Comparison of ENCODE assay signal across 8 cellular contexts in genomic region chr13:75695908-75696307, GRCh38. TPM values are rescaled to one million over a fixed set of nuclear protein-coding genes. Genes with fewer than 3 reads are reported as not detected.
DNase-seq lines count a peak whose midpoint lies in the region; ATAC-seq, FAIRE-seq and TF ChIP-seq lines count a peak whose summit lies in the region.
"Not testable (repeated sequence)": the region's sequence is repeated elsewhere in the genome, so short reads cannot be mapped to it uniquely, and the experiment has no call there.

No MANE protein-coding gene starts in this region.

- not testable (repeated sequence) for H3K4me3 ChIP-seq in A549
- peak overlapping the region in 1 of 8 donors; percentile 27 for H3K4me3 ChIP-seq in spleen

- DNase-seq in A549 (ENCODE audit: low read depth in 1 of 2, low spot score in 1 of 2): peak in 1 of 2 experiments; percentile 67
- peak; percentile 46 for DNase-seq in NCI-H69 (lab: John Stamatoyannopoulos, UW)
- peak; percentile 82 for DNase-seq in activated CD4-positive, alpha-beta T cell treated with anti-CD3 and anti-CD28 coated beads for 48 hours
- DNase-seq in caudate nucleus (lab: John Stamatoyannopoulos, UW): peak in 58 of 61 donors; percentile 2 to 88 (median 46)
- peak; percentile 96 for DNase-seq in inferior parietal cortex (ENCODE audit: extremely low spot score)
- peak; percentile 87 for DNase-seq in spleen

- not testable (repeated sequence) for TF ChIP-seq POLR2A in A549 (IDR thresholded peaks at IDR 0.05; ENCODE audit: low read length); spleen (IDR thresholded peaks at IDR 0.05)

- H3K9me3 ChIP-seq in A549, spleen: not testable (repeated sequence)

- intact Hi-C loops in spleen (cut with DNase I; ENCODE audit: low total_unique reads): loop anchor here (5.0 to 10.0 kb wide), 2 partner anchors 179 to 776 kb away; no protein-coding TSS in a partner anchor

- peak; percentile 71 for TF ChIP-seq CTCF in A549 (IDR thresholded peaks at IDR 0.05)
- TF ChIP-seq CTCF in spleen (IDR thresholded peaks at IDR 0.05 in 8 of 11, conservative IDR thresholded peaks at IDR 0.05 in 3 of 11): peak; percentile 83 to 94 (median 91)

- H3K27ac ChIP-seq in A549: peak overlapping the region; percentile 53 to 61; a peak in 4 of 6 replicates
- H3K27ac ChIP-seq in caudate nucleus (ENCODE audit: low read depth, low read length); spleen: not testable (repeated sequence)

- peak; percentile 48 to 78; a peak in 3 of 6 replicates for ATAC-seq in A549
- ATAC-seq in GM18517 (IDR thresholded peaks at IDR 0.05; ENCODE audit: unreplicated experiment): peak; percentile 67
- ATAC-seq in HG03439 (IDR thresholded peaks at IDR 0.05; ENCODE audit: unreplicated experiment): peak; percentile 68

- peaks cover 18% of the 10 kb centered on the region for H3K4me1 ChIP-seq in A549
- H3K4me1 ChIP-seq in spleen: not testable (repeated sequence)

- peak; percentile 84 to 85 for TF ChIP-seq RAD21 in A549 (conservative IDR thresholded peaks at IDR 0.05 in 1 of 2, IDR thresholded peaks at IDR 0.05 in 1 of 2)

- 29% methylated on average over 8 of the region's 8 CpGs for WGBS in A549 (ENCODE audit: missing lambda C conversion rate)
- WGBS in spleen, 5 donors: 23 to 36% (median 28%) methylated on average over 8 of the region's 8 CpGs

- FAIRE-seq in A549 (lab: Jason Lieb, UNC): not testable (repeated sequence)

- CTCF ChIA-PET in A549 (lab: Yijun Ruan, JAX): interaction anchor here (0.5 to 5.0 kb wide), 56 partner anchors 10 to 1293 kb away, joined by 3 to 51 read pairs (median 5); no protein-coding TSS in a partner anchor

- TF ChIP-seq EP300 in A549 (IDR thresholded peaks at IDR 0.05): not testable (repeated sequence)

- H3K4me2 ChIP-seq in A549: peak overlapping the region; percentile 55

- H3K36me3 ChIP-seq in spleen: not testable (repeated sequence)

- POLR2A ChIA-PET in A549 (lab: Yijun Ruan, JAX): not testable (repeated sequence)

- H3K27me3 ChIP-seq in spleen (replicated peaks in 1 of 7): not testable (repeated sequence)

TF ChIP-seq in A549, 52 proteins besides CTCF, POLR2A, EP300 and RAD21:
- peak; percentile 82 for TF ChIP-seq SMC3 (IDR thresholded peaks at IDR 0.05)

RNA-seq across cellular contexts. Expression of gene LMO7, which starts 59.8 kb away (rescaled TPM):
- polyA plus RNA-seq in A549 (2011; rRNA removed): 33.2 and 50.2 TPM in 2 replicates
- 3.4 and 3.5 TPM in 2 replicates for polyA plus RNA-seq in A549 (2012; cell fraction: cytosol; rRNA removed)
- 33.2 and 54.1 TPM in 2 replicates for polyA plus RNA-seq in A549 (2012; cell fraction: nucleus; rRNA removed)
- 23.3 to 24.0 TPM (median 23.4 TPM) in 3 replicates for polyA plus RNA-seq in A549 (2017; fragmentation: RNase III; extraction: RNeasy Plus Mini Kit Qiagen cat#74134 plus additional on column Dnase treatment)
- 32.6 and 35.4 TPM in 2 replicates for polyA minus RNA-seq in A549 (2011; rRNA and poly(A)+ RNA removed)
- 10 to 100 TPM in 3 of 7 donors, 1 to 10 TPM in 4; 6.5 to 15.5 (median 9.0) TPM for total RNA-seq in spleen
- 1 to 10 TPM; 2.2 to 5.4 (median 2.3) TPM for polyA plus RNA-seq in spleen
